Comparison of ENCODE assay signal across 24 cellular contexts in the genomic region with DNA sequence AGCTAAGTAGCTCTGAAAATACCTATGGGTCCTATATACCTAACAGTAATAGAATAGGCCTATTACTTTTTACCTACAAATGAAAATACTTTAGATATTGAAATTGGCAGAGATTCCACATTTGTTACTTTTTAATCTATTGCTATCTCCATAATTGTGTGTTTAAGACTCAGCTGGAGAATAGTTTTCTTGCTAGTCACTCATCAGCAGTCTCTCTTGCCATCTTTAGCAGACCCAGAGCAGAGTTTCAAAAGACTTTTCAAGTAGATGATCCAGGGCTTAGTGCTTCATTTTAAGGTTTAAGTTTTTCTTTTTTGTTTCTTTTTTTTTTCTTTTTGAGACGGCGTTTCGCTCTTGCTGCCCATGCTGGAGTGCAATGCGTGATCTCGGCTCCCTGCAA. TPM values are rescaled to one million over a fixed set of nuclear protein-coding genes. Genes with fewer than 3 reads are reported as not detected.
DNase-seq lines count a peak whose midpoint lies in the region; ATAC-seq, FAIRE-seq and TF ChIP-seq lines count a peak whose summit lies in the region.
"Had no signal": no experiment of that assay in that cellular context is flagged by ENCODE, and none has a peak within 500 bp of the region (broad histone marks: within the 10 kb centered on the region; RNA-seq: fewer than 3 reads in every experiment).

No MANE protein-coding gene starts in this region.

- H3K9me3 ChIP-seq in astrocyte (ENCODE audit: insufficient read depth, low read depth, low read length), result no peaks in the 10 kb centered on the region
- H3K9me3 ChIP-seq in heart right ventricle, result no peaks in the 10 kb centered on the region
- H3K9me3 ChIP-seq: left lung, tibial artery had no signal

- peaks cover 22% of the 10 kb centered on the region for H3K79me2 ChIP-seq in astrocyte (ENCODE audit: insufficient read depth, low read length)

- ATAC-seq in heart right ventricle (no peak), GM19452 (IDR thresholded peaks at IDR 0.05; ENCODE audit: unreplicated experiment) (no peak)
- ATAC-seq: activated CD8-positive, alpha-beta memory T cell treated with anti-CD3 and anti-CD28 coated beads, Interleukin-2, amount 10 ng/mL, durations not matched to agents 7 days and 5 days; activated naive CD8-positive, alpha-beta T cell treated with anti-CD3 and anti-CD28 coated beads, Interleukin-2, amount 50 U/mL, for 24 hours; left lung; T-cell had no signal

- no peak overlapping the region for H3K27ac ChIP-seq in astrocyte (ENCODE audit: low read depth, low read length)
- no peak overlapping the region for H3K27ac ChIP-seq in heart right ventricle
- H3K27ac ChIP-seq: left lung, tibial artery had no signal

- H3K4me3 ChIP-seq in astrocyte (ENCODE audit: insufficient read depth, low read depth, low read length) (no peak overlapping the region), heart right ventricle (no peak overlapping the region)
- H3K4me3 ChIP-seq: left lung, tibial artery had no signal

- H3K36me3 Mint-ChIP-seq in astrocyte (ENCODE audit: low read depth, unreplicated experiment), result peaks cover 5% of the 10 kb centered on the region

- H3K36me3 ChIP-seq in astrocyte (ENCODE audit: insufficient read depth, low read length), result no peaks in the 10 kb centered on the region
- peaks cover 0 to 4% (median 0%) of the 10 kb centered on the region in 9 donors for H3K36me3 ChIP-seq in heart right ventricle
- H3K36me3 ChIP-seq: left lung, tibial artery had no signal

- no peak overlapping the region for H2AFZ ChIP-seq in astrocyte (ENCODE audit: low read depth, low read length)

- WGBS in heart right ventricle, 2 donors, result 96 to 99% methylated on average over 5 of the region's 5 CpGs

- no peak overlapping the region for H3K9ac ChIP-seq in astrocyte (ENCODE audit: low read length)

- no peaks in the 10 kb centered on the region for H3K9me3 Mint-ChIP-seq in astrocyte (ENCODE audit: unreplicated experiment)
- H3K9me3 Mint-ChIP-seq: activated naive CD8-positive, alpha-beta T cell treated with anti-CD3 and anti-CD28 coated beads, Interleukin-2, amount 50 U/mL, for 24 hours; nephron; T-cell had no signal

- H3K4me1 Mint-ChIP-seq in astrocyte (ENCODE audit: low read depth, unreplicated experiment), result peaks cover 11% of the 10 kb centered on the region

- no peaks in the 10 kb centered on the region for H3K27me3 ChIP-seq in astrocyte (ENCODE audit: insufficient read depth, low read length)
- H3K27me3 ChIP-seq in heart right ventricle, result no peaks in the 10 kb centered on the region
- H3K27me3 ChIP-seq: left lung, tibial artery had no signal

- H3K4me2 ChIP-seq in astrocyte (ENCODE audit: low read length), result no peak overlapping the region

- intact Hi-C loops in heart right ventricle (cut with DNase I), result loop anchor here in 1 of 10 donors (5.0 to 10.0 kb wide), 2 partner anchors 55 to 233 kb away; no protein-coding TSS in a partner anchor

- peak; percentile 74 for FAIRE-seq in astrocyte (lab: Jason Lieb, UNC)
- FAIRE-seq: GM19239 had no signal

- H3K4me1 ChIP-seq in astrocyte (ENCODE audit: insufficient read depth, low read length), result no peaks in the 10 kb centered on the region
- peaks cover 0 to 54% (median 30%) of the 10 kb centered on the region in 9 donors for H3K4me1 ChIP-seq in heart right ventricle
- H3K4me1 ChIP-seq: tibial artery had no signal

- no peak for TF ChIP-seq CTCF in astrocyte (IDR thresholded peaks at IDR 0.05; ENCODE audit: insufficient read depth, low read depth, low read length)
- TF ChIP-seq CTCF in heart right ventricle (IDR thresholded peaks at IDR 0.05), result no peak

- H3K27ac Mint-ChIP-seq in astrocyte (ENCODE audit: unreplicated experiment), result peak overlapping the region; percentile 66
- H3K27ac Mint-ChIP-seq: activated CD8-positive, alpha-beta memory T cell treated with anti-CD3 and anti-CD28 coated beads, Interleukin-2, amount 10 ng/mL, durations not matched to agents 7 days and 5 days; activated naive CD8-positive, alpha-beta T cell treated with anti-CD3 and anti-CD28 coated beads, Interleukin-2, amount 50 U/mL, for 24 hours; T-cell had no signal

- H4K20me1 ChIP-seq in astrocyte (ENCODE audit: insufficient read depth, low read length), result peaks cover 88% of the 10 kb centered on the region

- H3K4me3 Mint-ChIP-seq in astrocyte (ENCODE audit: unreplicated experiment), result no peak overlapping the region
- H3K4me3 Mint-ChIP-seq: activated CD8-positive, alpha-beta memory T cell treated with anti-CD3 and anti-CD28 coated beads, Interleukin-2, amount 10 ng/mL, durations not matched to agents 7 days and 5 days; activated naive CD8-positive, alpha-beta T cell treated with anti-CD3 and anti-CD28 coated beads, Interleukin-2, amount 50 U/mL, for 24 hours; nephron; T-cell had no signal

- peak; percentile 55 for DNase-seq in GM03348 (ENCODE audit: low spot score)
- peak; percentile 69 for DNase-seq in astrocyte (ENCODE audit: low read depth)
- DNase-seq in hepatic stellate cell (ENCODE audit: low spot score), result peak; percentile 44
- DNase-seq in heart right ventricle, result no peak
- no peak for DNase-seq in 8988T
- no peak for DNase-seq in cerebellar cortex (ENCODE audit: low spot score)
- DNase-seq: activated CD4-positive, alpha-beta T cell treated with anti-CD3 and anti-CD28 coated beads for 4 hours; activated CD8-positive, alpha-beta memory T cell treated with anti-CD3 and anti-CD28 coated beads, Interleukin-2, amount 10 ng/mL, durations not matched to agents 7 days and 5 days; activated naive CD8-positive, alpha-beta T cell treated with anti-CD3 and anti-CD28 coated beads, Interleukin-2, amount 50 U/mL, for 24 hours; caudate nucleus; GDM1; H7; KG1; left lung; midbrain; NCI-H187; posterior cingulate gyrus; SHP77; stimulated activated naive CD4-positive, alpha-beta T cell; T-cell; tibial artery had no signal

- no peaks in the 10 kb centered on the region for H3K27me3 Mint-ChIP-seq in astrocyte (ENCODE audit: low read depth, unreplicated experiment)
- H3K27me3 Mint-ChIP-seq: activated naive CD8-positive, alpha-beta T cell treated with anti-CD3 and anti-CD28 coated beads, Interleukin-2, amount 50 U/mL, for 24 hours; T-cell had no signal

RNA-seq across cellular contexts. Expression of a gene that starts 12.9 kb away (rescaled TPM):
- total RNA-seq in astrocyte, result 15.5 and 18.0 TPM in 2 replicates
- total RNA-seq in heart right ventricle, result 10 to 100 TPM; 24.7 to 36.3 (median 30.9) TPM
- 10 to 100 TPM in 1 of 2 donors, 1 to 10 TPM in 1; 7.1 to 17.8 TPM for polyA plus RNA-seq in heart right ventricle

RNA-seq across cellular contexts. Expression of a gene that starts 14.1 kb away (rescaled TPM):
- total RNA-seq in astrocyte (31.5 and 32.6 TPM in 2 replicates), heart right ventricle (10 to 100 TPM; 16.3 to 22.1 (median 17.6) TPM)
- polyA plus RNA-seq in heart right ventricle, result 10 to 100 TPM; 24.9 to 50.2 TPM

Comparison
In these comparisons a context has a peak if more than half of its experiments do, and no peak if none do; other contexts are left out.
1. DNase-seq: peak in GM03348 (single experiment), astrocyte (single experiment) and hepatic stellate cell (single experiment); none in heart right ventricle (0 of 2), 8988T (single experiment) and cerebellar cortex (single experiment).